9 cellular contexts compared by ENCODE assay signal in the genomic region with DNA sequence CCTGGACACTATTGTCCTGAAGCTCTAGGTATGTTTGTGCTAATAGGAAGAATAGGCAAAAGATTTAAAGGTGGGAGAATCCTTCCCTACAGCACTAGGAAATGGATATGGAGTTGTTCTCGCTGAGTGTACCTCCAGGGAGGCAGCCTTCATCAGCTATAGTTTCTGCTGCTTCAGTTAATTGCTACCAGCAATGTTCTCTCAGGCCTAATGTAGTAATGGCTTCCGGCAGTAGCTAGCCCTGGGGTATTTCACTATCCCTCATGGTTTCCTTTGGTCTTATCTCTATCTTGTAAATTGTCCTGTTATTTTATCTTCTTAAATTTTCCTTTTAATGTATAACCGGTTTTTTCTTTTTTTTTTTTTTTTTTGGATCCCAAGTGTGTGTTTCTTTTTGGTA. TPM values are rescaled to one million over a fixed set of nuclear protein-coding genes. Genes with fewer than 3 reads are reported as not detected.
"Had no signal": no experiment of that assay in that cellular context is flagged by ENCODE, and none has a peak within 500 bp of the region (broad histone marks: within the 10 kb centered on the region; RNA-seq: fewer than 3 reads in every experiment).

No MANE protein-coding gene starts in this region.

- FAIRE-seq: H1, H54, HTR-8/SVneo, K562 had no signal

- H3K4me2 ChIP-seq: GM23338 had no signal

- H2AFZ ChIP-seq: GM23338 had no signal

- DNase-seq: H9, HCEC 1CT, IMR-90 had no signal

- H3K4me3 ChIP-seq: GM23338, K562 had no signal

- ATAC-seq: GM23338, K562 had no signal

- H3K4me3 Mint-ChIP-seq: GM23338, H9 had no signal

RNA-seq across cellular contexts. Expression of a gene that starts 9.3 kb away (rescaled TPM):
- total RNA-seq: GM23338, H1, H9, HT-29, IMR-90, K562 had no signal
- polyA plus RNA-seq: GM23338, H1, IMR-90, K562 had no signal

RNA-seq across cellular contexts. Expression of a gene that starts 29.7 kb away (rescaled TPM):
- total RNA-seq: GM23338, HT-29, IMR-90, K562 had no signal
- polyA plus RNA-seq: GM23338, IMR-90, K562 had no signal

RNA-seq across cellular contexts. Expression of a gene that starts 37.0 kb away (rescaled TPM):
- total RNA-seq: GM23338, H1, H9, HT-29, IMR-90, K562 had no signal
- polyA plus RNA-seq: GM23338, H1, IMR-90, K562 had no signal

RNA-seq across cellular contexts. Expression of a gene that starts 48.5 kb away (rescaled TPM):
- total RNA-seq: GM23338, H1, H9, HT-29, IMR-90, K562 had no signal
- polyA plus RNA-seq: GM23338, H1, K562 had no signal
